Comparison of ENCODE assay signal across 10 cellular contexts in the genomic region with DNA sequence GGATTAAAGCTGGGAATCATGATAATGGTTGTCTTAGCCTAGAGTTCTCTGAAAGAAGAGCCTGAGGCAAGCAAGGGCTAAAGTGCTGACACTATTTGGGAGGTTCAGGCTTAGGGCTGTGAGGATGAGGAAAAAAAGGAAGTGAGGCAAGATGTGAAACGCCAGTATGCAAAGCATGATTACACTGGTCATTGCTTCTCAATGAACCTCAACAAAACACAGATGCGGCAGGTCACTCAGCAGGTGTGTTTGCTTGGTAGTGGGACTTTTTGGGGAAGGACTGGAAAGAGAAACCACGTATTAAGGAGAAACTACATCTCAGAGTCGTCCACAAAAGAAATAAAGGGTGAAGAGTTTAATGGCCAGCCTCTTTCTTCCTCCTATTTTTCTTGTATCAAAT.
DNase-seq lines count a peak whose midpoint lies in the region; ATAC-seq and TF ChIP-seq lines count a peak whose summit lies in the region.
"Had no signal": no experiment of that assay in that cellular context is flagged by ENCODE, and none has a peak within 500 bp of the region (broad histone marks: within the 10 kb centered on the region; RNA-seq: fewer than 3 reads in every experiment).

No MANE protein-coding gene starts in this region.

- no peak for TF ChIP-seq CTCF in GM12865 (IDR thresholded peaks at IDR 0.05; ENCODE audit: insufficient read depth, low read depth, low read length, missing control alignments)
- TF ChIP-seq CTCF in activated CD8-positive, alpha-beta T cell treated with anti-CD3 and anti-CD28 coated beads for 36 hours (IDR thresholded peaks at IDR 0.05) = no peak

- no peak overlapping the region for H3K4me3 Mint-ChIP-seq in activated CD4-positive, alpha-beta T cell treated with anti-CD3 and anti-CD28 coated beads, Interleukin-2, amount 10 ng/mL, durations not matched to agents 7 days and 5 days
- H3K4me3 Mint-ChIP-seq in activated CD8-positive, alpha-beta T cell treated with anti-CD3 and anti-CD28 coated beads for 36 hours = no peak overlapping the region
- no peak overlapping the region for H3K4me3 Mint-ChIP-seq in activated T-cell treated with anti-CD3 and anti-CD28 coated beads, Interleukin-2, amount 50 U/mL, for 24 hours
- H3K4me3 Mint-ChIP-seq in activated T-cell treated with anti-CD3 and anti-CD28 coated beads, Interleukin-2, amount 50 U/mL, for 72 hours = no peak overlapping the region

- H3K27me3 Mint-ChIP-seq in activated CD4-positive, alpha-beta T cell treated with anti-CD3 and anti-CD28 coated beads, Interleukin-2, amount 10 ng/mL, durations not matched to agents 7 days and 5 days = no peaks in the 10 kb centered on the region
- H3K27me3 Mint-ChIP-seq in activated CD8-positive, alpha-beta T cell treated with anti-CD3 and anti-CD28 coated beads for 36 hours = peaks cover 3% of the 10 kb centered on the region
- peaks cover 12% of the 10 kb centered on the region for H3K27me3 Mint-ChIP-seq in activated T-cell treated with anti-CD3 and anti-CD28 coated beads, Interleukin-2, amount 50 U/mL, for 24 hours
- no peaks in the 10 kb centered on the region for H3K27me3 Mint-ChIP-seq in activated T-cell treated with anti-CD3 and anti-CD28 coated beads, Interleukin-2, amount 50 U/mL, for 72 hours (ENCODE audit: low read depth)

- no peaks in the 10 kb centered on the region for H3K36me3 Mint-ChIP-seq in activated CD4-positive, alpha-beta T cell treated with anti-CD3 and anti-CD28 coated beads, Interleukin-2, amount 10 ng/mL, durations not matched to agents 7 days and 5 days (ENCODE audit: low read depth)
- H3K36me3 Mint-ChIP-seq in activated CD8-positive, alpha-beta T cell treated with anti-CD3 and anti-CD28 coated beads for 36 hours (ENCODE audit: low read depth) = no peaks in the 10 kb centered on the region
- no peaks in the 10 kb centered on the region for H3K36me3 Mint-ChIP-seq in activated T-cell treated with anti-CD3 and anti-CD28 coated beads, Interleukin-2, amount 50 U/mL, for 24 hours (ENCODE audit: low read depth)
- no peaks in the 10 kb centered on the region for H3K36me3 Mint-ChIP-seq in activated T-cell treated with anti-CD3 and anti-CD28 coated beads, Interleukin-2, amount 50 U/mL, for 72 hours (ENCODE audit: insufficient read depth in 2 of 2)

- H3K27ac Mint-ChIP-seq in activated CD4-positive, alpha-beta T cell treated with anti-CD3 and anti-CD28 coated beads, Interleukin-2, amount 10 ng/mL, durations not matched to agents 7 days and 5 days = no peak overlapping the region
- H3K27ac Mint-ChIP-seq in activated CD8-positive, alpha-beta T cell treated with anti-CD3 and anti-CD28 coated beads for 36 hours = no peak overlapping the region
- no peak overlapping the region for H3K27ac Mint-ChIP-seq in activated T-cell treated with anti-CD3 and anti-CD28 coated beads, Interleukin-2, amount 50 U/mL, for 24 hours
- H3K27ac Mint-ChIP-seq in activated T-cell treated with anti-CD3 and anti-CD28 coated beads, Interleukin-2, amount 50 U/mL, for 72 hours = no peak overlapping the region

- CTCF ChIA-PET in activated CD4-positive, alpha-beta T cell treated with anti-CD3 and anti-CD28 coated beads, Interleukin-2, amount 10 ng/mL, durations not matched to agents 7 days and 5 days (lab: Charles Lee) = no interaction called here
- CTCF ChIA-PET in activated CD8-positive, alpha-beta T cell treated with anti-CD3 and anti-CD28 coated beads for 36 hours (lab: Charles Lee) = no interaction called here

- ATAC-seq in GM19351 (IDR thresholded peaks at IDR 0.05; ENCODE audit: unreplicated experiment) (peak; percentile 95), HG02759 (IDR thresholded peaks at IDR 0.05; ENCODE audit: unreplicated experiment) (peak; percentile 93), HG03521 (IDR thresholded peaks at IDR 0.05; ENCODE audit: unreplicated experiment) (peak; percentile 84)
- no peak for ATAC-seq in activated CD8-positive, alpha-beta T cell treated with anti-CD3 and anti-CD28 coated beads for 36 hours
- no peak for ATAC-seq in activated T-cell treated with anti-CD3 and anti-CD28 coated beads, Interleukin-2, amount 50 U/mL, for 72 hours (replicated peaks in 1 of 2)

- no peaks in the 10 kb centered on the region for H3K9me3 Mint-ChIP-seq in activated CD4-positive, alpha-beta T cell treated with anti-CD3 and anti-CD28 coated beads, Interleukin-2, amount 10 ng/mL, durations not matched to agents 7 days and 5 days
- H3K9me3 Mint-ChIP-seq in activated CD8-positive, alpha-beta T cell treated with anti-CD3 and anti-CD28 coated beads for 36 hours = no peaks in the 10 kb centered on the region
- H3K9me3 Mint-ChIP-seq in activated T-cell treated with anti-CD3 and anti-CD28 coated beads, Interleukin-2, amount 50 U/mL, for 24 hours = no peaks in the 10 kb centered on the region
- no peaks in the 10 kb centered on the region for H3K9me3 Mint-ChIP-seq in activated T-cell treated with anti-CD3 and anti-CD28 coated beads, Interleukin-2, amount 50 U/mL, for 72 hours

- intact Hi-C loops in activated CD8-positive, alpha-beta T cell treated with anti-CD3 and anti-CD28 coated beads for 36 hours (cut with micrococcal nuclease) = no loop called here

- no peak overlapping the region for H3K4me3 ChIP-seq in GM12865 (ENCODE audit: low read depth, low read length)

- H3K4me1 Mint-ChIP-seq in activated CD4-positive, alpha-beta T cell treated with anti-CD3 and anti-CD28 coated beads, Interleukin-2, amount 10 ng/mL, durations not matched to agents 7 days and 5 days = no peaks in the 10 kb centered on the region
- no peaks in the 10 kb centered on the region for H3K4me1 Mint-ChIP-seq in activated CD8-positive, alpha-beta T cell treated with anti-CD3 and anti-CD28 coated beads for 36 hours (ENCODE audit: low read depth)
- no peaks in the 10 kb centered on the region for H3K4me1 Mint-ChIP-seq in activated T-cell treated with anti-CD3 and anti-CD28 coated beads, Interleukin-2, amount 50 U/mL, for 24 hours (ENCODE audit: low read depth)
- no peaks in the 10 kb centered on the region for H3K4me1 Mint-ChIP-seq in activated T-cell treated with anti-CD3 and anti-CD28 coated beads, Interleukin-2, amount 50 U/mL, for 72 hours (ENCODE audit: low read depth)

- POLR2A ChIA-PET in activated CD4-positive, alpha-beta T cell treated with anti-CD3 and anti-CD28 coated beads, Interleukin-2, amount 10 ng/mL, durations not matched to agents 7 days and 5 days (lab: Charles Lee) = no interaction called here
- POLR2A ChIA-PET in activated CD8-positive, alpha-beta T cell treated with anti-CD3 and anti-CD28 coated beads for 36 hours (lab: Charles Lee) = no interaction called here

- peak; percentile 31 for DNase-seq in GM12865 (ENCODE audit: low read depth)
- no peak for DNase-seq in activated CD4-positive, alpha-beta T cell treated with anti-CD3 and anti-CD28 coated beads, Interleukin-2, amount 10 ng/mL, durations not matched to agents 7 days and 5 days
- no peak for DNase-seq in activated CD8-positive, alpha-beta T cell treated with anti-CD3 and anti-CD28 coated beads for 36 hours
- DNase-seq in activated T-cell treated with anti-CD3 and anti-CD28 coated beads, Interleukin-2, amount 50 U/mL, for 24 hours = no peak
- no peak for DNase-seq in activated T-cell treated with anti-CD3 and anti-CD28 coated beads, Interleukin-2, amount 50 U/mL, for 72 hours
- DNase-seq: activated CD4-positive, alpha-beta T cell treated with anti-CD3 and anti-CD28 coated beads, Interleukin-2, amount 50 U/mL, for 48 hours; NCI-H187 treated with DMSO at 0.1 percent for 48 hours had no signal

Comparison
In these comparisons a context has a peak if more than half of its experiments do, and no peak if none do; other contexts are left out.
1. ATAC-seq: peak in GM19351 (single experiment), HG02759 (single experiment) and HG03521 (single experiment); none in activated CD8-positive, alpha-beta T cell treated with anti-CD3 and anti-CD28 coated beads for 36 hours (single experiment) and activated T-cell treated with anti-CD3 and anti-CD28 coated beads, Interleukin-2, amount 50 U/mL, for 72 hours (0 of 2).